Comparison of ENCODE assay signal across 16 cellular contexts in genomic region chr12:90987101-90987500, GRCh38. TPM values are rescaled to one million over a fixed set of nuclear protein-coding genes. Genes with fewer than 3 reads are reported as not detected.
"Had no signal": no experiment of that assay in that cellular context is flagged by ENCODE, and none has a peak within 500 bp of the region (broad histone marks: within the 10 kb centered on the region; RNA-seq: fewer than 3 reads in every experiment).

No MANE protein-coding gene starts in this region.

- H3K27me3 ChIP-seq: right atrium auricular region had no signal

- H3K4me2 ChIP-seq: smooth muscle cell had no signal

- H3K4me3 ChIP-seq: right atrium auricular region, smooth muscle cell had no signal

- H3K36me3 ChIP-seq: right atrium auricular region had no signal

- ATAC-seq: activated CD8-positive, alpha-beta T cell treated with anti-CD3 and anti-CD28 coated beads for 36 hours; activated T-cell treated with anti-CD3 and anti-CD28 coated beads, Interleukin-2, amount 50 U/mL, for 72 hours; natural killer cell had no signal

- DNase-seq: activated CD4-positive, alpha-beta T cell treated with anti-CD3 and anti-CD28 coated beads for 4 hours; activated CD8-positive, alpha-beta memory T cell treated with anti-CD3 and anti-CD28 coated beads, Interleukin-2, amount 50 U/mL, for 4 hours; activated CD8-positive, alpha-beta T cell treated with anti-CD3 and anti-CD28 coated beads for 36 hours; activated T-cell treated with anti-CD3 and anti-CD28 coated beads, Interleukin-2, amount 50 U/mL, for 72 hours; dermis blood vessel endothelial cell; endodermal cell; erythroblast; glutamatergic neuron; natural killer cell; posterior cingulate gyrus had no signal

- H3K4me1 ChIP-seq: right atrium auricular region had no signal

- H3K27ac ChIP-seq: right atrium auricular region had no signal

RNA-seq across cellular contexts. Expression of gene EPYC, which starts 17.7 kb away (rescaled TPM):
- total RNA-seq: activated CD8-positive, alpha-beta T cell treated with anti-CD3 and anti-CD28 coated beads for 36 hours; activated T-cell treated with anti-CD3 and anti-CD28 coated beads, Interleukin-2, amount 50 U/mL, for 72 hours; dermis blood vessel endothelial cell; endodermal cell; lung microvascular endothelial cell; mononuclear cell; natural killer cell; right atrium auricular region had no signal
- polyA plus RNA-seq: urinary bladder had no signal

RNA-seq across cellular contexts. Expression of gene CCER1, which starts 32.1 kb away (rescaled TPM):
- total RNA-seq: activated CD8-positive, alpha-beta T cell treated with anti-CD3 and anti-CD28 coated beads for 36 hours; activated T-cell treated with anti-CD3 and anti-CD28 coated beads, Interleukin-2, amount 50 U/mL, for 72 hours; dermis blood vessel endothelial cell; endodermal cell; lung microvascular endothelial cell; mononuclear cell; natural killer cell; right atrium auricular region; smooth muscle cell; urinary bladder had no signal
- polyA plus RNA-seq: smooth muscle cell, thymus, urinary bladder had no signal
